In genomic region chr12:57524814-57525614, GRCh38 we compare ENCODE assay signal across 10 cellular contexts. TPM values are rescaled to one million over a fixed set of nuclear protein-coding genes. Genes with fewer than 3 reads are reported as not detected.
A peak's percentile ranks its signal among the peaks of the same experiment; 100 is the strongest.
DNase-seq lines count a peak whose midpoint lies in the region; ATAC-seq and TF ChIP-seq lines count a peak whose summit lies in the region.
"Had no signal": no experiment of that assay in that cellular context is flagged by ENCODE, and none has a peak within 500 bp of the region (broad histone marks: within the 10 kb centered on the region; RNA-seq: fewer than 3 reads in every experiment).

No MANE protein-coding gene starts in this region.

- TF ChIP-seq CTCF in fibroblast of pulmonary artery (IDR thresholded peaks at IDR 0.05; ENCODE audit: low read length, missing control alignments) (no peak), spleen (IDR thresholded peaks at IDR 0.05 in 8 of 11, conservative IDR thresholded peaks at IDR 0.05 in 3 of 11) (no peak)

- CTCF ChIA-PET in T-cell (lab: Charles Lee) = interaction anchor here in 1 of 2 donors (0.8 kb wide), 1 partner anchor 49 kb away, joined by 3 read pairs; no protein-coding TSS in a partner anchor

- peaks cover 30 to 61% (median 44%) of the 10 kb centered on the region in 6 donors for H3K4me1 ChIP-seq in spleen

- H3K9me3 Mint-ChIP-seq in T-cell = no peaks in the 10 kb centered on the region

- H3K27ac Mint-ChIP-seq in T-cell = peak overlapping the region; percentile 74 to 80

- H3K27me3 ChIP-seq in spleen (replicated peaks in 1 of 7) = no peaks in the 10 kb centered on the region

- intact Hi-C loops in spleen (cut with DNase I; ENCODE audit: low total_unique reads) = no loop called here

- 68 to 80% (median 78%) methylated on average over 11 of the region's 11 CpGs for WGBS in spleen, 5 donors

- peaks cover 38 to 44% (median 40%) of the 10 kb centered on the region in 3 donors for H3K4me1 Mint-ChIP-seq in T-cell

- H3K36me3 Mint-ChIP-seq in T-cell = peaks cover 17% of the 10 kb centered on the region

- DNase-seq in NCI-H2227 (lab: John Stamatoyannopoulos, UW; ENCODE audit: unreplicated experiment) (peak; percentile 61), NCI-H2227 treated with DMSO at 0.1 percent for 48 hours (lab: John Stamatoyannopoulos, UW) (no peak), T-cell (no peak), fibroblast of pulmonary artery (ENCODE audit: low read depth) (no peak), spleen (peak; percentile 79), DMS53 (lab: John Stamatoyannopoulos, UW) (no peak)
- DNase-seq in stimulated activated CD4-positive, alpha-beta T cell treated with anti-CD3 and anti-CD28 coated beads, Interleukin-4, amount 100 ng/mL, for 4 hours = no peak
- DNase-seq: NCI-H1930; stimulated activated CD4-positive, alpha-beta T cell treated with anti-CD3 and anti-CD28 coated beads, Interleukin-1b, Interleukin-23, amount 100 ng/mL, for 48 hours had no signal

- peaks cover 0 to 63% (median 60%) of the 10 kb centered on the region in 6 donors for H3K36me3 ChIP-seq in spleen

- POLR2A ChIA-PET in T-cell (lab: Charles Lee) = interaction anchor here (0.5 to 0.6 kb wide), 3 partner anchors 34 to 223 kb away, joined by 3 to 6 read pairs (median 5); no protein-coding TSS in a partner anchor

- no peaks in the 10 kb centered on the region for H3K27me3 Mint-ChIP-seq in T-cell

- H3K4me3 Mint-ChIP-seq in T-cell = peak overlapping the region; percentile 85 to 94 (median 92)

- H3K4me3 ChIP-seq in fibroblast of pulmonary artery (replicated peaks; ENCODE audit: low read depth, low read length) (peak overlapping the region; percentile 92), spleen (peak overlapping the region in 1 of 8 donors; percentile 89)

- no peaks in the 10 kb centered on the region for H3K9me3 ChIP-seq in spleen

- ATAC-seq in T-cell (replicated peaks in 1 of 4) (no peak), HG03159 (IDR thresholded peaks at IDR 0.05; ENCODE audit: unreplicated experiment) (no peak)

- TF ChIP-seq POLR2A in spleen (IDR thresholded peaks at IDR 0.05) = no peak

- peak overlapping the region in 3 of 8 donors; percentile 99 to 100 (median 99) for H3K27ac ChIP-seq in spleen

RNA-seq across cellular contexts. Expression of gene MBD6, which starts 2.4 kb away (rescaled TPM):
- total RNA-seq in T-cell (100 to 1,000 TPM; 109 to 122 (median 114) TPM), spleen (100 to 1,000 TPM in 4 of 7 donors, 10 to 100 TPM in 3; 52.9 to 171 (median 110) TPM)
- polyA plus RNA-seq in spleen = 10 to 100 TPM; 14.8 to 65.0 (median 61.2) TPM

RNA-seq across cellular contexts. Expression of gene DDIT3, which starts 4.7 kb away (rescaled TPM):
- total RNA-seq in T-cell (10 to 100 TPM; 34.5 to 93.5 (median 40.7) TPM), spleen (10 to 100 TPM; 18.0 to 27.7 (median 21.6) TPM)
- polyA plus RNA-seq in spleen = 10 to 100 TPM; 39.8 to 43.9 (median 43.4) TPM

RNA-seq across cellular contexts. Expression of gene DCTN2, which starts 22.0 kb away (rescaled TPM):
- 10 to 100 TPM; 60.1 to 81.9 (median 71.5) TPM for total RNA-seq in T-cell
- 100 to 1,000 TPM in 4 of 7 donors, 10 to 100 TPM in 3; 68.5 to 152 (median 101) TPM for total RNA-seq in spleen
- polyA plus RNA-seq in spleen = 10 to 100 TPM; 53.3 to 67.3 (median 66.8) TPM

RNA-seq across cellular contexts. Expression of gene KIF5A, which starts 24.8 kb away (rescaled TPM):
- total RNA-seq in T-cell = 1 to 10 TPM in 2 of 5 donors, under 1 TPM in 3; 0.83 to 1.8 (median 0.92) TPM
- total RNA-seq in spleen = under 1 TPM in 6 of 7 donors, not detected in 1; 0.09 to 0.76 (median 0.32) TPM
- polyA plus RNA-seq in spleen = under 1 TPM; 0.07 to 0.13 (median 0.08) TPM

RNA-seq across cellular contexts. Expression of gene MARS1, which starts 37.1 kb away (rescaled TPM):
- 100 to 1,000 TPM; 167 to 350 (median 320) TPM for total RNA-seq in T-cell
- total RNA-seq in spleen = 100 to 1,000 TPM in 4 of 7 donors, 10 to 100 TPM in 3; 72.4 to 186 (median 146) TPM
- 100 to 1,000 TPM in 1 of 3 donors, 10 to 100 TPM in 2; 67.4 to 104 (median 89.2) TPM for polyA plus RNA-seq in spleen

Comparison
In these comparisons a context has a peak if more than half of its experiments do, and no peak if none do; other contexts are left out.
1. DNase-seq: peak in NCI-H2227 (single experiment) and spleen (single experiment); none in NCI-H2227 treated with DMSO at 0.1 percent for 48 hours (single experiment), T-cell (0 of 34), fibroblast of pulmonary artery (single experiment), stimulated activated CD4-positive, alpha-beta T cell treated with anti-CD3 and anti-CD28 coated beads, Interleukin-4, amount 100 ng/mL, for 4 hours (0 of 2) and DMS53 (single experiment).